In genomic region chr10:24247841-24248240, GRCh38 we compare ENCODE assay signal across 36 cellular contexts. TPM values are rescaled to one million over a fixed set of nuclear protein-coding genes. Genes with fewer than 3 reads are reported as not detected.
"Had no signal": no experiment of that assay in that cellular context is flagged by ENCODE, and none has a peak within 500 bp of the region (broad histone marks: within the 10 kb centered on the region; RNA-seq: fewer than 3 reads in every experiment).

No MANE protein-coding gene starts in this region.

- ATAC-seq: activated CD8-positive, alpha-beta memory T cell treated with anti-CD3 and anti-CD28 coated beads, Interleukin-2, amount 10 ng/mL, durations not matched to agents 7 days and 5 days; activated T-cell treated with anti-CD3 and anti-CD28 coated beads, Interleukin-2, amount 50 U/mL, for 72 hours; activated T-helper 17 cell treated with anti-CD3 and anti-CD28 coated beads, Interleukin-2, amount 50 U/mL, for 72 hours; K562; PC-3; SK-N-SH treated with all-trans-retinoic acid at 6 μM for 48 hours had no signal

- H3K36me3 ChIP-seq: brain microvascular endothelial cell, cardiac muscle cell, Peyer's patch, WERI-Rb-1 had no signal

- H3K36me3 Mint-ChIP-seq: activated CD8-positive, alpha-beta memory T cell treated with anti-CD3 and anti-CD28 coated beads, Interleukin-2, amount 10 ng/mL, durations not matched to agents 7 days and 5 days; activated naive CD8-positive, alpha-beta T cell treated with anti-CD3 and anti-CD28 coated beads for 36 hours had no signal

- H3K27me3 Mint-ChIP-seq: activated CD4-positive, alpha-beta memory T cell treated with anti-CD3 and anti-CD28 coated beads, Interleukin-2, amount 10 ng/mL, durations not matched to agents 7 days and 5 days; activated CD8-positive, alpha-beta memory T cell treated with anti-CD3 and anti-CD28 coated beads, Interleukin-2, amount 10 ng/mL, durations not matched to agents 7 days and 5 days; central memory CD8-positive, alpha-beta T cell had no signal

- H3K27ac ChIP-seq: brain microvascular endothelial cell, cardiac muscle cell, Peyer's patch, WERI-Rb-1 had no signal

- DNase-seq: activated CD4-positive, alpha-beta memory T cell treated with anti-CD3 and anti-CD28 coated beads, Interleukin-2, amount 10 ng/mL, durations not matched to agents 7 days and 5 days; activated CD4-positive, alpha-beta T cell treated with anti-CD3 and anti-CD28 coated beads for 1 hour; activated CD4-positive, alpha-beta T cell treated with anti-CD3 and anti-CD28 coated beads for 48 hours; activated CD4-positive, CD25-positive, alpha-beta regulatory T cell; activated CD8-positive, alpha-beta memory T cell treated with anti-CD3 and anti-CD28 coated beads for 24 hours; activated CD8-positive, alpha-beta memory T cell treated with anti-CD3 and anti-CD28 coated beads, Interleukin-2, amount 10 ng/mL, durations not matched to agents 7 days and 5 days; activated CD8-positive, alpha-beta memory T cell treated with anti-CD3 and anti-CD28 coated beads, Interleukin-2, amount 50 U/mL, for 48 hours; activated effector memory CD4-positive, alpha-beta T cell treated with anti-CD3 and anti-CD28 coated beads, Interleukin-2, amount 50 U/mL, for 16 hours; activated naive CD4-positive, alpha-beta T cell; activated naive CD4-positive, alpha-beta T cell treated with anti-CD3 and anti-CD28 coated beads, Interleukin-2, amount 50 U/mL, for 16 hours; activated naive CD8-positive, alpha-beta T cell treated with anti-CD3 and anti-CD28 coated beads for 36 hours; activated T-cell treated with anti-CD3 and anti-CD28 coated beads, Interleukin-2, amount 50 U/mL, for 72 hours; amniotic stem cell; aorta; brain microvascular endothelial cell; NCI-H1105; NCI-H1417 treated with DMSO at 0.1 percent for 48 hours; NCI-H187 treated with DMSO at 0.1 percent for 48 hours; NCI-H2081; NCI-H226; NCI-H446 treated with DMSO at 0.1 percent for 48 hours; NCI-H524; NCI-H69; NCI-H82; PC-3; Peyer's patch; RPMI8226; SIG-M5; SW 1271; T1000; WERI-Rb-1 had no signal

- H3K4me3 Mint-ChIP-seq: activated CD4-positive, alpha-beta memory T cell treated with anti-CD3 and anti-CD28 coated beads, Interleukin-2, amount 10 ng/mL, durations not matched to agents 7 days and 5 days; activated CD8-positive, alpha-beta memory T cell treated with anti-CD3 and anti-CD28 coated beads, Interleukin-2, amount 10 ng/mL, durations not matched to agents 7 days and 5 days; activated naive CD8-positive, alpha-beta T cell treated with anti-CD3 and anti-CD28 coated beads for 36 hours; activated T-cell treated with anti-CD3 and anti-CD28 coated beads, Interleukin-2, amount 50 U/mL, for 72 hours; activated T-helper 17 cell treated with anti-CD3 and anti-CD28 coated beads, Interleukin-2, amount 50 U/mL, for 72 hours; central memory CD8-positive, alpha-beta T cell had no signal

- H3K4me1 Mint-ChIP-seq: activated CD4-positive, alpha-beta memory T cell treated with anti-CD3 and anti-CD28 coated beads, Interleukin-2, amount 10 ng/mL, durations not matched to agents 7 days and 5 days; activated CD8-positive, alpha-beta memory T cell treated with anti-CD3 and anti-CD28 coated beads, Interleukin-2, amount 10 ng/mL, durations not matched to agents 7 days and 5 days; activated naive CD8-positive, alpha-beta T cell treated with anti-CD3 and anti-CD28 coated beads for 36 hours; activated T-helper 17 cell treated with anti-CD3 and anti-CD28 coated beads, Interleukin-2, amount 50 U/mL, for 72 hours; central memory CD8-positive, alpha-beta T cell had no signal

- H3K4me1 ChIP-seq: Peyer's patch had no signal

- H3K9me3 ChIP-seq: Peyer's patch had no signal

- H3K9me3 Mint-ChIP-seq: activated CD4-positive, alpha-beta memory T cell treated with anti-CD3 and anti-CD28 coated beads, Interleukin-2, amount 10 ng/mL, durations not matched to agents 7 days and 5 days; activated naive CD8-positive, alpha-beta T cell treated with anti-CD3 and anti-CD28 coated beads for 36 hours; activated T-cell treated with anti-CD3 and anti-CD28 coated beads, Interleukin-2, amount 50 U/mL, for 72 hours; activated T-helper 17 cell treated with anti-CD3 and anti-CD28 coated beads, Interleukin-2, amount 50 U/mL, for 72 hours; central memory CD8-positive, alpha-beta T cell had no signal

- H3K4me3 ChIP-seq: cardiac muscle cell, K562, Peyer's patch had no signal

- H3K27me3 ChIP-seq: brain microvascular endothelial cell, cardiac muscle cell, Peyer's patch had no signal

- FAIRE-seq: K562 had no signal

- H3K27ac Mint-ChIP-seq: activated CD4-positive, alpha-beta memory T cell treated with anti-CD3 and anti-CD28 coated beads, Interleukin-2, amount 10 ng/mL, durations not matched to agents 7 days and 5 days; activated CD8-positive, alpha-beta memory T cell treated with anti-CD3 and anti-CD28 coated beads, Interleukin-2, amount 10 ng/mL, durations not matched to agents 7 days and 5 days; activated naive CD8-positive, alpha-beta T cell treated with anti-CD3 and anti-CD28 coated beads for 36 hours; activated T-cell treated with anti-CD3 and anti-CD28 coated beads, Interleukin-2, amount 50 U/mL, for 72 hours; activated T-helper 17 cell treated with anti-CD3 and anti-CD28 coated beads, Interleukin-2, amount 50 U/mL, for 72 hours had no signal

RNA-seq across cellular contexts. Expression of gene KIAA1217, which starts 38.9 kb away (rescaled TPM):
- polyA plus RNA-seq: K562 had no signal
